In the genomic region with DNA sequence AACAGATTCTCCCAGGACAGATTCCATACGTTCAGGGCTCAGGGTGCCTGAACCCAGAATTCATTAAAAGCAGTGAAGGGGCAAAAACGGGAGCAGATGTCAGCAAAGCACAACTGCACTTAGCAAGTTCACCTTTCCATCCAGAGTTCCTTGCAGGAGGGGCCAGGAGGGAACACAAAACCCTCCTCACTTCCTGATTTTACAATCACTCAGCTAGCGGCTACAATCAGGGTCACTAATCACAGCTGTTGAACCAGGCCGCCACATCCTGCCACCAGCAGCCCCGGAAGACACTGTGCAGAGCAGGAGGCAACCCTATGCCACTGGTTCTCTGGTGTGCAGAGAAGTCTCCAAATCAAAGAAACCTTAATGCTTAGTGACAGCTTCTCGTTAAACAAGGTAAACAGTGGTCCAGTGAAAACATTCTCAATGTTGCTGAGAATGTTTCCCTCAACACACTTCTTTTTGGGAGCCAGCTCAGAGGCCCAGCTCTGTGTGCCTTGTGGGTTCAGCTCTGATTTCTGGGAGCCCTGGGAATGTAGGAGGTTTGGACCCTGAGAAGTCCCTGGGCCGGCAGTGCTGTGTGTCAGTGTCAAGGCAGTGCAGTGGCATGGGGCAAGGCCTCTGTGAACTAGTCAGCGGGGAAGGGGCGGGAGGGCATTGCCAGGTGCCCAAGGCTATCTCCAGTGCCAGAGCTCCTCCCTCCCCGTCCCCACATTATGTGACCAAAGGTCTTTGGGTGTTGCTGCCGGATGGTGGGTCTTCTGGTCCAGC, we compare ENCODE assay signal across 1 cellular context.
TF ChIP-seq lines count a peak whose summit lies in the region.

No MANE protein-coding gene starts in this region.

TF ChIP-seq in HepG2, 621 proteins besides CTCF, POLR2A, EP300 and RAD21 (continued from another document and continues in another):
- TF ChIP-seq MAZ (IDR thresholded peaks at IDR 0.05; ENCODE audit: borderline replicate concordance, low read depth, low read length), result no peak
- peak; percentile 35; the same call in 1 of the 2 replicates for TF ChIP-seq MAZ (CRISPR knock-in tag; IDR thresholded peaks at IDR 0.05; ENCODE audit: low read depth)
- peak; percentile 13; the same call in 1 of the 2 replicates for TF ChIP-seq NR2C2 (CRISPR knock-in tag; IDR thresholded peaks at IDR 0.05; ENCODE audit: borderline replicate concordance)
- TF ChIP-seq, protein P1, sequence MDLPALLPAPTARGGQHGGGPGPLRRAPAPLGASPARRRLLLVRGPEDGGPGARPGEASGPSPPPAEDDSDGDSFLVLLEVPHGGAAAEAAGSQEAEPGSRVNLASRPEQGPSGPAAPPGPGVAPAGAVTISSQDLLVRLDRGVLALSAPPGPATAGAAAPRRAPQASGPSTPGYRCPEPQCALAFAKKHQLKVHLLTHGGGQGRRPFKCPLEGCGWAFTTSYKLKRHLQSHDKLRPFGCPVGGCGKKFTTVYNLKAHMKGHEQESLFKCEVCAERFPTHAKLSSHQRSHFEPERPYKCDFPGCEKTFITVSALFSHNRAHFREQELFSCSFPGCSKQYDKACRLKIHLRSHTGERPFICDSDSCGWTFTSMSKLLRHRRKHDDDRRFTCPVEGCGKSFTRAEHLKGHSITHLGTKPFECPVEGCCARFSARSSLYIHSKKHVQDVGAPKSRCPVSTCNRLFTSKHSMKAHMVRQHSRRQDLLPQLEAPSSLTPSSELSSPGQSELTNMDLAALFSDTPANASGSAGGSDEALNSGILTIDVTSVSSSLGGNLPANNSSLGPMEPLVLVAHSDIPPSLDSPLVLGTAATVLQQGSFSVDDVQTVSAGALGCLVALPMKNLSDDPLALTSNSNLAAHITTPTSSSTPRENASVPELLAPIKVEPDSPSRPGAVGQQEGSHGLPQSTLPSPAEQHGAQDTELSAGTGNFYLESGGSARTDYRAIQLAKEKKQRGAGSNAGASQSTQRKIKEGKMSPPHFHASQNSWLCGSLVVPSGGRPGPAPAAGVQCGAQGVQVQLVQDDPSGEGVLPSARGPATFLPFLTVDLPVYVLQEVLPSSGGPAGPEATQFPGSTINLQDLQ (CRISPR knock-in tag; IDR thresholded peaks at IDR 0.05), result 0 out of 2 replicates have a peak, but pooled peaks have one; percentile 44
- TF ChIP-seq ZNF274 (CRISPR knock-in tag; IDR thresholded peaks at IDR 0.05), result no peak
- no peak for TF ChIP-seq ZNF431 (CRISPR knock-in tag; IDR thresholded peaks at IDR 0.05; ENCODE audit: borderline replicate concordance, low read depth)
- TF ChIP-seq PHF20 (CRISPR knock-in tag; IDR thresholded peaks at IDR 0.05), result 0 out of 2 replicates have a peak, but pooled peaks have one; percentile 30
- TF ChIP-seq, protein P2, sequence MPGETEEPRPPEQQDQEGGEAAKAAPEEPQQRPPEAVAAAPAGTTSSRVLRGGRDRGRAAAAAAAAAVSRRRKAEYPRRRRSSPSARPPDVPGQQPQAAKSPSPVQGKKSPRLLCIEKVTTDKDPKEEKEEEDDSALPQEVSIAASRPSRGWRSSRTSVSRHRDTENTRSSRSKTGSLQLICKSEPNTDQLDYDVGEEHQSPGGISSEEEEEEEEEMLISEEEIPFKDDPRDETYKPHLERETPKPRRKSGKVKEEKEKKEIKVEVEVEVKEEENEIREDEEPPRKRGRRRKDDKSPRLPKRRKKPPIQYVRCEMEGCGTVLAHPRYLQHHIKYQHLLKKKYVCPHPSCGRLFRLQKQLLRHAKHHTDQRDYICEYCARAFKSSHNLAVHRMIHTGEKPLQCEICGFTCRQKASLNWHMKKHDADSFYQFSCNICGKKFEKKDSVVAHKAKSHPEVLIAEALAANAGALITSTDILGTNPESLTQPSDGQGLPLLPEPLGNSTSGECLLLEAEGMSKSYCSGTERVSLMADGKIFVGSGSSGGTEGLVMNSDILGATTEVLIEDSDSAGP (CRISPR knock-in tag; IDR thresholded peaks at IDR 0.05; ENCODE audit: borderline replicate concordance), result peak; percentile 67; the same call in 1 of the 2 replicates
- peak; percentile 31; the same call in 1 of the 2 replicates for TF ChIP-seq YEATS4 (CRISPR knock-in tag; IDR thresholded peaks at IDR 0.05; ENCODE audit: borderline replicate concordance)
- no peak for TF ChIP-seq ZNF674 (CRISPR knock-in tag; IDR thresholded peaks at IDR 0.05; ENCODE audit: low read depth)
- TF ChIP-seq, protein P3, sequence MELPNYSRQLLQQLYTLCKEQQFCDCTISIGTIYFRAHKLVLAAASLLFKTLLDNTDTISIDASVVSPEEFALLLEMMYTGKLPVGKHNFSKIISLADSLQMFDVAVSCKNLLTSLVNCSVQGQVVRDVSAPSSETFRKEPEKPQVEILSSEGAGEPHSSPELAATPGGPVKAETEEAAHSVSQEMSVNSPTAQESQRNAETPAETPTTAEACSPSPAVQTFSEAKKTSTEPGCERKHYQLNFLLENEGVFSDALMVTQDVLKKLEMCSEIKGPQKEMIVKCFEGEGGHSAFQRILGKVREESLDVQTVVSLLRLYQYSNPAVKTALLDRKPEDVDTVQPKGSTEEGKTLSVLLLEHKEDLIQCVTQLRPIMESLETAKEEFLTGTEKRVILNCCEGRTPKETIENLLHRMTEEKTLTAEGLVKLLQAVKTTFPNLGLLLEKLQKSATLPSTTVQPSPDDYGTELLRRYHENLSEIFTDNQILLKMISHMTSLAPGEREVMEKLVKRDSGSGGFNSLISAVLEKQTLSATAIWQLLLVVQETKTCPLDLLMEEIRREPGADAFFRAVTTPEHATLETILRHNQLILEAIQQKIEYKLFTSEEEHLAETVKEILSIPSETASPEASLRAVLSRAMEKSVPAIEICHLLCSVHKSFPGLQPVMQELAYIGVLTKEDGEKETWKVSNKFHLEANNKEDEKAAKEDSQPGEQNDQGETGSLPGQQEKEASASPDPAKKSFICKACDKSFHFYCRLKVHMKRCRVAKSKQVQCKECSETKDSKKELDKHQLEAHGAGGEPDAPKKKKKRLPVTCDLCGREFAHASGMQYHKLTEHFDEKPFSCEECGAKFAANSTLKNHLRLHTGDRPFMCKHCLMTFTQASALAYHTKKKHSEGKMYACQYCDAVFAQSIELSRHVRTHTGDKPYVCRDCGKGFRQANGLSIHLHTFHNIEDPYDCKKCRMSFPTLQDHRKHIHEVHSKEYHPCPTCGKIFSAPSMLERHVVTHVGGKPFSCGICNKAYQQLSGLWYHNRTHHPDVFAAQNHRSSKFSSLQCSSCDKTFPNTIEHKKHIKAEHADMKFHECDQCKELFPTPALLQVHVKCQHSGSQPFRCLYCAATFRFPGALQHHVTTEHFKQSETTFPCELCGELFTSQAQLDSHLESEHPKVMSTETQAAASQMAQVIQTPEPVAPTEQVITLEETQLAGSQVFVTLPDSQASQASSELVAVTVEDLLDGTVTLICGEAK (IDR thresholded peaks at IDR 0.05), result no peak
- TF ChIP-seq, protein P3 (CRISPR knock-in tag; IDR thresholded peaks at IDR 0.05), result peak; percentile 38; the same call in 1 of the 2 replicates
- TF ChIP-seq SMARCE1 (IDR thresholded peaks at IDR 0.05; ENCODE audit: borderline replicate concordance), result no peak
- TF ChIP-seq, protein P4, sequence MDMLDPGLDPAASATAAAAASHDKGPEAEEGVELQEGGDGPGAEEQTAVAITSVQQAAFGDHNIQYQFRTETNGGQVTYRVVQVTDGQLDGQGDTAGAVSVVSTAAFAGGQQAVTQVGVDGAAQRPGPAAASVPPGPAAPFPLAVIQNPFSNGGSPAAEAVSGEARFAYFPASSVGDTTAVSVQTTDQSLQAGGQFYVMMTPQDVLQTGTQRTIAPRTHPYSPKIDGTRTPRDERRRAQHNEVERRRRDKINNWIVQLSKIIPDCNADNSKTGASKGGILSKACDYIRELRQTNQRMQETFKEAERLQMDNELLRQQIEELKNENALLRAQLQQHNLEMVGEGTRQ (IDR thresholded peaks at IDR 0.05; ENCODE audit: low read depth, low read length), result no peak
- TF ChIP-seq, protein P4 (CRISPR knock-in tag; IDR thresholded peaks at IDR 0.05; ENCODE audit: borderline replicate concordance), result no peak; the same call in 1 of the 2 replicates
- TF ChIP-seq NR2F6 (IDR thresholded peaks at IDR 0.05), result no peak
- 0 out of 2 replicates have a peak, but pooled peaks have one; percentile 41 for TF ChIP-seq NR2F6 (CRISPR knock-in tag; IDR thresholded peaks at IDR 0.05)
- no peak for TF ChIP-seq ZNF883 (CRISPR knock-in tag; IDR thresholded peaks at IDR 0.05; ENCODE audit: not compliant biosample characterization)
- peak; percentile 15 for TF ChIP-seq ZNF547 (CRISPR knock-in tag; IDR thresholded peaks at IDR 0.05)
- no peak for TF ChIP-seq NBN (conservative IDR thresholded peaks at IDR 0.05)
- 0 out of 2 replicates have a peak, but pooled peaks have one; percentile 43 for TF ChIP-seq HOXD1 (CRISPR knock-in tag; IDR thresholded peaks at IDR 0.05)
- TF ChIP-seq DR1 (CRISPR knock-in tag; IDR thresholded peaks at IDR 0.05), result peak; percentile 58; the same call in 1 of the 2 replicates
- TF ChIP-seq ZNF136 (CRISPR knock-in tag; IDR thresholded peaks at IDR 0.05; ENCODE audit: low read depth), result 0 out of 2 replicates have a peak, but pooled peaks have one; percentile 21
- TF ChIP-seq CHD4 (IDR thresholded peaks at IDR 0.05; ENCODE audit: borderline replicate concordance, low read length), result 0 out of 2 replicates have a peak, but pooled peaks have one; percentile 17
- peak; percentile 36; the same call in 1 of the 2 replicates for TF ChIP-seq HOXA3 (CRISPR knock-in tag; IDR thresholded peaks at IDR 0.05)
- 0 out of 2 replicates have a peak, but pooled peaks have one; percentile 59 for TF ChIP-seq ZSCAN21 (CRISPR knock-in tag; IDR thresholded peaks at IDR 0.05; ENCODE audit: borderline replicate concordance)
- peak; percentile 67; the same call in 1 of the 2 replicates for TF ChIP-seq MEIS1 (CRISPR knock-in tag; IDR thresholded peaks at IDR 0.05; ENCODE audit: borderline replicate concordance)
- TF ChIP-seq MED8 (CRISPR knock-in tag; IDR thresholded peaks at IDR 0.05; ENCODE audit: insufficient replicate concordance), result no peak
- TF ChIP-seq ZNF75D (CRISPR knock-in tag; IDR thresholded peaks at IDR 0.05; ENCODE audit: borderline replicate concordance), result 0 out of 2 replicates have a peak, but pooled peaks have one; percentile 41
- no peak for TF ChIP-seq NONO (IDR thresholded peaks at IDR 0.05)
- TF ChIP-seq NONO (CRISPR knock-in tag; conservative IDR thresholded peaks at IDR 0.05), result peak; percentile 11; the same call in 1 of the 2 replicates
- TF ChIP-seq ZNF446 (CRISPR knock-in tag; IDR thresholded peaks at IDR 0.05), result peak; percentile 61; the same call in 1 of the 2 replicates
- TF ChIP-seq, protein P5, sequence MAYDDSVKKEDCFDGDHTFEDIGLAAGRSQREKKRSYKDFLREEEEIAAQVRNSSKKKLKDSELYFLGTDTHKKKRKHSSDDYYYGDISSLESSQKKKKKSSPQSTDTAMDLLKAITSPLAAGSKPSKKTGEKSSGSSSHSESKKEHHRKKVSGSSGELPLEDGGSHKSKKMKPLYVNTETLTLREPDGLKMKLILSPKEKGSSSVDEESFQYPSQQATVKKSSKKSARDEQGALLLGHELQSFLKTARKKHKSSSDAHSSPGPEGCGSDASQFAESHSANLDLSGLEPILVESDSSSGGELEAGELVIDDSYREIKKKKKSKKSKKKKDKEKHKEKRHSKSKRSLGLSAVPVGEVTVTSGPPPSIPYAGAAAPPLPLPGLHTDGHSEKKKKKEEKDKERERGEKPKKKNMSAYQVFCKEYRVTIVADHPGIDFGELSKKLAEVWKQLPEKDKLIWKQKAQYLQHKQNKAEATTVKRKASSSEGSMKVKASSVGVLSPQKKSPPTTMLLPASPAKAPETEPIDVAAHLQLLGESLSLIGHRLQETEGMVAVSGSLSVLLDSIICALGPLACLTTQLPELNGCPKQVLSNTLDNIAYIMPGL (CRISPR knock-in tag; IDR thresholded peaks at IDR 0.05; ENCODE audit: borderline replicate concordance in 1 of 2, low read depth in 1 of 2), result peak; percentile 43 to 51; a peak in 1 of 4 replicates
- TF ChIP-seq SMYD3 (CRISPR knock-in tag; IDR thresholded peaks at IDR 0.05), result 0 out of 2 replicates have a peak, but pooled peaks have one; percentile 38
- peak; percentile 40 for TF ChIP-seq SOX5 (CRISPR knock-in tag; IDR thresholded peaks at IDR 0.05; ENCODE audit: borderline replicate concordance)
